ENCODE assay signal across 1 cellular context in the genomic region with DNA sequence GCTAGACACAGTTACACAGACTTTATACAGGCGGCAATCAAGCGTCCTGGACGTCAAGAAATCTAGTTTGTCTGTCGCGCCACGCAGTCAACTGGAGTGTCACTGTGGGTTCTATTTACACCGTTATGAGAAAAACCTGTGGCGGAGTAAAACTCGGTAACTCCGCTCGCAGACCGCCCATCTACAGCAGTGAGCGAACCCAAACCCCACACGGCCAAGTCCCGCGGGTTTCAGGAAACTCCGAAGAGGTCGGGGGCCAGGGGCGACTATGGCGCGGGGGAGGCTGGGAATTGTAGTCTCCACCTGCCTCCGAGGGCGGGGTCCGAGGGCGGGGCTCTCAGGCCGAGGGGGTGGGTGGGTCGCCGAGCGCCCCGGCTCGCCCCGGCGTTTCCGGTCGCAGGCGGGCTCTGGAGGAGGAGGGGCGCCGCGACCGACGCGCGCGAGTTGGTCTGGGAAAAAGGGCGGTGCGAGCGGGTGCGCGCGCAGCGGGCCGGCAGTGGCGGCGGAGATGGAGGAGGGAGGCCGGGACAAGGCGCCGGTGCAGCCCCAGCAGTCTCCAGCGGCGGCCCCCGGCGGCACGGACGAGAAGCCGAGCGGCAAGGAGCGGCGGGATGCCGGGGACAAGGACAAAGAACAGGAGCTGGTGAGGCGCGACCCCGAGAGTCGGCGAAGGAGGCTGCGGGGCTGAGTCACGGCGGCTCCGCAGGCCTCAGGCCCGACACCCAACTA.
A peak's percentile ranks its signal among the peaks of the same experiment; 100 is the strongest.
TF ChIP-seq lines count a peak whose summit lies in the region.

TSS of gene PSMD2 (plus strand) at position 483 of the 729 bp plus-strand sequence. CDS start at position 509, 26 bp downstream.

TF ChIP-seq in HepG2, 621 proteins besides CTCF, POLR2A, EP300 and RAD21 (continued from another document and continues in another):
- no peak for TF ChIP-seq HNF1A (IDR thresholded peaks at IDR 0.05; ENCODE audit: low read depth)
- no peak; the same call in 1 of the 2 replicates for TF ChIP-seq HNF1A (CRISPR knock-in tag; IDR thresholded peaks at IDR 0.05; ENCODE audit: borderline replicate concordance)
- no peak for TF ChIP-seq RFX3 (CRISPR knock-in tag; IDR thresholded peaks at IDR 0.05)
- TF ChIP-seq DDIT3 (CRISPR knock-in tag; IDR thresholded peaks at IDR 0.05) = no peak
- TF ChIP-seq ZNF17 (CRISPR knock-in tag; IDR thresholded peaks at IDR 0.05) = no peak
- 0 out of 2 replicates have a peak, but pooled peaks have one; percentile 55 for TF ChIP-seq ZBTB44 (CRISPR knock-in tag; IDR thresholded peaks at IDR 0.05)
- TF ChIP-seq MYC (CRISPR knock-in tag; IDR thresholded peaks at IDR 0.05; ENCODE audit: borderline replicate concordance) = no peak; the same call in 1 of the 2 replicates
- 0 out of 2 replicates have a peak, but pooled peaks have one; percentile 32 for TF ChIP-seq HES4 (CRISPR knock-in tag; IDR thresholded peaks at IDR 0.05; ENCODE audit: borderline replicate concordance)
- TF ChIP-seq ZNF766 (CRISPR knock-in tag; IDR thresholded peaks at IDR 0.05; ENCODE audit: borderline replicate concordance) = 0 out of 2 replicates have a peak, but pooled peaks have one; percentile 79
- no peak for TF ChIP-seq KLF15 (CRISPR knock-in tag; IDR thresholded peaks at IDR 0.05; ENCODE audit: borderline replicate concordance)
- no peak for TF ChIP-seq ZNF121 (CRISPR knock-in tag; IDR thresholded peaks at IDR 0.05)
- TF ChIP-seq POGZ (CRISPR knock-in tag; IDR thresholded peaks at IDR 0.05) = no peak
- 0 out of 2 replicates have a peak, but pooled peaks have one; percentile 20 for TF ChIP-seq MED1 (CRISPR knock-in tag; IDR thresholded peaks at IDR 0.05)
- no peak for TF ChIP-seq ZNF652 (CRISPR knock-in tag; IDR thresholded peaks at IDR 0.05; ENCODE audit: borderline replicate concordance, low read depth)
- no peak for TF ChIP-seq ZNF101 (CRISPR knock-in tag; IDR thresholded peaks at IDR 0.05; ENCODE audit: borderline replicate concordance, low read depth)
- TF ChIP-seq ZNF75D (CRISPR knock-in tag; IDR thresholded peaks at IDR 0.05; ENCODE audit: borderline replicate concordance) = peak; percentile 53; the same call in 1 of the 2 replicates
- no peak for TF ChIP-seq ZNF720 (CRISPR knock-in tag; IDR thresholded peaks at IDR 0.05)
- TF ChIP-seq, protein P1, sequence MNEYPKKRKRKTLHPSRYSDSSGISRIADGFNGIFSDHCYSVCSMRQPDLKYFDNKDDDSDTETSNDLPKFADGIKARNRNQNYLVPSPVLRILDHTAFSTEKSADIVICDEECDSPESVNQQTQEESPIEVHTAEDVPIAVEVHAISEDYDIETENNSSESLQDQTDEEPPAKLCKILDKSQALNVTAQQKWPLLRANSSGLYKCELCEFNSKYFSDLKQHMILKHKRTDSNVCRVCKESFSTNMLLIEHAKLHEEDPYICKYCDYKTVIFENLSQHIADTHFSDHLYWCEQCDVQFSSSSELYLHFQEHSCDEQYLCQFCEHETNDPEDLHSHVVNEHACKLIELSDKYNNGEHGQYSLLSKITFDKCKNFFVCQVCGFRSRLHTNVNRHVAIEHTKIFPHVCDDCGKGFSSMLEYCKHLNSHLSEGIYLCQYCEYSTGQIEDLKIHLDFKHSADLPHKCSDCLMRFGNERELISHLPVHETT (CRISPR knock-in tag; conservative IDR thresholded peaks at IDR 0.05) = peak; percentile 93
- no peak for TF ChIP-seq PPARG (CRISPR knock-in tag; conservative IDR thresholded peaks at IDR 0.05)
- TF ChIP-seq, protein P2, sequence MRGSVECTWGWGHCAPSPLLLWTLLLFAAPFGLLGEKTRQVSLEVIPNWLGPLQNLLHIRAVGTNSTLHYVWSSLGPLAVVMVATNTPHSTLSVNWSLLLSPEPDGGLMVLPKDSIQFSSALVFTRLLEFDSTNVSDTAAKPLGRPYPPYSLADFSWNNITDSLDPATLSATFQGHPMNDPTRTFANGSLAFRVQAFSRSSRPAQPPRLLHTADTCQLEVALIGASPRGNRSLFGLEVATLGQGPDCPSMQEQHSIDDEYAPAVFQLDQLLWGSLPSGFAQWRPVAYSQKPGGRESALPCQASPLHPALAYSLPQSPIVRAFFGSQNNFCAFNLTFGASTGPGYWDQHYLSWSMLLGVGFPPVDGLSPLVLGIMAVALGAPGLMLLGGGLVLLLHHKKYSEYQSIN (CRISPR knock-in tag; IDR thresholded peaks at IDR 0.05; ENCODE audit: borderline replicate concordance) = no peak
- peak; percentile 60 for TF ChIP-seq SUZ12 (IDR thresholded peaks at IDR 0.05; ENCODE audit: low read depth, low read length)
- TF ChIP-seq ZNF460 (CRISPR knock-in tag; IDR thresholded peaks at IDR 0.05; ENCODE audit: borderline replicate concordance) = peak; percentile 36; the same call in 1 of the 2 replicates
- TF ChIP-seq NBN (conservative IDR thresholded peaks at IDR 0.05) = no peak
- TF ChIP-seq, protein P3, sequence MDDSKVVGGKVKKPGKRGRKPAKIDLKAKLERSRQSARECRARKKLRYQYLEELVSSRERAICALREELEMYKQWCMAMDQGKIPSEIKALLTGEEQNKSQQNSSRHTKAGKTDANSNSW (CRISPR knock-in tag; IDR thresholded peaks at IDR 0.05; ENCODE audit: borderline replicate concordance) = no peak
- TF ChIP-seq ZNF569 (CRISPR knock-in tag; IDR thresholded peaks at IDR 0.05; ENCODE audit: borderline replicate concordance) = no peak
- no peak for TF ChIP-seq BATF2 (CRISPR knock-in tag; IDR thresholded peaks at IDR 0.05)
- TF ChIP-seq, protein P4, sequence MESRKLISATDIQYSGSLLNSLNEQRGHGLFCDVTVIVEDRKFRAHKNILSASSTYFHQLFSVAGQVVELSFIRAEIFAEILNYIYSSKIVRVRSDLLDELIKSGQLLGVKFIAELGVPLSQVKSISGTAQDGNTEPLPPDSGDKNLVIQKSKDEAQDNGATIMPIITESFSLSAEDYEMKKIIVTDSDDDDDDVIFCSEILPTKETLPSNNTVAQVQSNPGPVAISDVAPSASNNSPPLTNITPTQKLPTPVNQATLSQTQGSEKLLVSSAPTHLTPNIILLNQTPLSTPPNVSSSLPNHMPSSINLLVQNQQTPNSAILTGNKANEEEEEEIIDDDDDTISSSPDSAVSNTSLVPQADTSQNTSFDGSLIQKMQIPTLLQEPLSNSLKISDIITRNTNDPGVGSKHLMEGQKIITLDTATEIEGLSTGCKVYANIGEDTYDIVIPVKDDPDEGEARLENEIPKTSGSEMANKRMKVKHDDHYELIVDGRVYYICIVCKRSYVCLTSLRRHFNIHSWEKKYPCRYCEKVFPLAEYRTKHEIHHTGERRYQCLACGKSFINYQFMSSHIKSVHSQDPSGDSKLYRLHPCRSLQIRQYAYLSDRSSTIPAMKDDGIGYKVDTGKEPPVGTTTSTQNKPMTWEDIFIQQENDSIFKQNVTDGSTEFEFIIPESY (CRISPR knock-in tag; IDR thresholded peaks at IDR 0.05) = no peak
- no peak for TF ChIP-seq KLF11 (CRISPR knock-in tag; IDR thresholded peaks at IDR 0.05)
- TF ChIP-seq ZNF567 (CRISPR knock-in tag; IDR thresholded peaks at IDR 0.05; ENCODE audit: borderline replicate concordance) = no peak
- no peak for TF ChIP-seq ATF7 (IDR thresholded peaks at IDR 0.05)
- no peak for TF ChIP-seq ATF7 (CRISPR knock-in tag; IDR thresholded peaks at IDR 0.05)
- TF ChIP-seq KDM6A (CRISPR knock-in tag; IDR thresholded peaks at IDR 0.05; ENCODE audit: low read depth) = no peak
- TF ChIP-seq, protein P5, sequence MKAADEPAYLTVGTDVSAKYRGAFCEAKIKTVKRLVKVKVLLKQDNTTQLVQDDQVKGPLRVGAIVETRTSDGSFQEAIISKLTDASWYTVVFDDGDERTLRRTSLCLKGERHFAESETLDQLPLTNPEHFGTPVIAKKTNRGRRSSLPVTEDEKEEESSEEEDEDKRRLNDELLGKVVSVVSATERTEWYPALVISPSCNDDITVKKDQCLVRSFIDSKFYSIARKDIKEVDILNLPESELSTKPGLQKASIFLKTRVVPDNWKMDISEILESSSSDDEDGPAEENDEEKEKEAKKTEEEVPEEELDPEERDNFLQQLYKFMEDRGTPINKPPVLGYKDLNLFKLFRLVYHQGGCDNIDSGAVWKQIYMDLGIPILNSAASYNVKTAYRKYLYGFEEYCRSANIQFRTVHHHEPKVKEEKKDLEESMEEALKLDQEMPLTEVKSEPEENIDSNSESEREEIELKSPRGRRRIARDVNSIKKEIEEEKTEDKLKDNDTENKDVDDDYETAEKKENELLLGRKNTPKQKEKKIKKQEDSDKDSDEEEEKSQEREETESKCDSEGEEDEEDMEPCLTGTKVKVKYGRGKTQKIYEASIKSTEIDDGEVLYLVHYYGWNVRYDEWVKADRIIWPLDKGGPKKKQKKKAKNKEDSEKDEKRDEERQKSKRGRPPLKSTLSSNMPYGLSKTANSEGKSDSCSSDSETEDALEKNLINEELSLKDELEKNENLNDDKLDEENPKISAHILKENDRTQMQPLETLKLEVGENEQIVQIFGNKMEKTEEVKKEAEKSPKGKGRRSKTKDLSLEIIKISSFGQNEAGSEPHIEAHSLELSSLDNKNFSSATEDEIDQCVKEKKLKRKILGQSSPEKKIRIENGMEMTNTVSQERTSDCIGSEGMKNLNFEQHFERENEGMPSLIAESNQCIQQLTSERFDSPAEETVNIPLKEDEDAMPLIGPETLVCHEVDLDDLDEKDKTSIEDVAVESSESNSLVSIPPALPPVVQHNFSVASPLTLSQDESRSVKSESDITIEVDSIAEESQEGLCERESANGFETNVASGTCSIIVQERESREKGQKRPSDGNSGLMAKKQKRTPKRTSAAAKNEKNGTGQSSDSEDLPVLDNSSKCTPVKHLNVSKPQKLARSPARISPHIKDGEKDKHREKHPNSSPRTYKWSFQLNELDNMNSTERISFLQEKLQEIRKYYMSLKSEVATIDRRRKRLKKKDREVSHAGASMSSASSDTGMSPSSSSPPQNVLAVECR (CRISPR knock-in tag; IDR thresholded peaks at IDR 0.05; ENCODE audit: borderline replicate concordance) = peak; percentile 88; the same call in 1 of the 2 replicates
- no peak for TF ChIP-seq ZNF180 (CRISPR knock-in tag; IDR thresholded peaks at IDR 0.05; ENCODE audit: borderline replicate concordance, low read depth)
- no peak for TF ChIP-seq ZNF326 (CRISPR knock-in tag; IDR thresholded peaks at IDR 0.05; ENCODE audit: borderline replicate concordance)
- peak; percentile 57; the same call in 1 of the 2 replicates for TF ChIP-seq ZNF331 (CRISPR knock-in tag; IDR thresholded peaks at IDR 0.05)
- no peak for TF ChIP-seq RCOR2 (CRISPR knock-in tag; IDR thresholded peaks at IDR 0.05)
- no peak; the same call in 1 of the 2 replicates for TF ChIP-seq ZNF772 (CRISPR knock-in tag; IDR thresholded peaks at IDR 0.05)
- peak; percentile 97 for TF ChIP-seq PHF8 (CRISPR knock-in tag; IDR thresholded peaks at IDR 0.05)
- TF ChIP-seq MYNN (CRISPR knock-in tag; IDR thresholded peaks at IDR 0.05; ENCODE audit: low read depth) = no peak
- TF ChIP-seq TARDBP (CRISPR knock-in tag; IDR thresholded peaks at IDR 0.05) = no peak
- TF ChIP-seq ZNF207 (IDR thresholded peaks at IDR 0.05; ENCODE audit: borderline replicate concordance) = no peak
- TF ChIP-seq ZNF557 (CRISPR knock-in tag; IDR thresholded peaks at IDR 0.05) = no peak
- TF ChIP-seq XRCC5 (optimal IDR thresholded peaks at IDR 0.05; ENCODE audit: low read length) = no peak
- no peak for TF ChIP-seq PHF5A (CRISPR knock-in tag; IDR thresholded peaks at IDR 0.05; ENCODE audit: low read depth, unreplicated experiment)
